Comparison of ENCODE assay signal across 9 cellular contexts in the genomic region with DNA sequence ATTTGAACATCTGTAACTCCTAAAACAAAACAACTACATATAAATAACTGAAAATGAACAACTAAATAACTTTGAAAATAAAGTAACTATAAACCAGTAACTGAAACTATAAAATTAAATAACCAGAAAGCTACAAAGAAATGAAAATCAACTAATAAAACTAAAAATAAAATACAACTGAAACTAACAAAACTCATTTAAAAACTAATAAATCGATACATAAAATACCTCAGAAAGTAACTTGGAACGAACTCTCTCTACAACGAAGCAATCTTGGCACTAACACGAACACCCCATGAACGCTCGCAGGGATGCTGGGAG. TPM values are rescaled to one million over a fixed set of nuclear protein-coding genes. Genes with fewer than 3 reads are reported as not detected.
DNase-seq lines count a peak whose midpoint lies in the region; ATAC-seq and TF ChIP-seq lines count a peak whose summit lies in the region.
"Had no signal": no experiment of that assay in that cellular context is flagged by ENCODE, and none has a peak within 500 bp of the region (broad histone marks: within the 10 kb centered on the region; RNA-seq: fewer than 3 reads in every experiment).

No MANE protein-coding gene starts in this region.

- ATAC-seq in GM23338, result no peak
- no peak for ATAC-seq in HG03139 (IDR thresholded peaks at IDR 0.05; ENCODE audit: unreplicated experiment)

- intact Hi-C loops in activated T-helper 1 cell treated with anti-CD3 and anti-CD28 coated beads, Interleukin-12 subunit alpha, Interleukin-12 subunit beta, Interleukin-2, Interleukin-4 antibody, amounts not matched to agents 30 ng/mL and 10 ng/mL and 1 ng/mL, durations not matched to agents 14 hours and 24 hours and 36 hours (cut with micrococcal nuclease), result loop anchor here (2.0 to 10.0 kb wide), 2 partner anchors 16 to 214 kb away; a partner anchor contains a TSS

- no peaks in the 10 kb centered on the region for H3F3A ChIP-seq in GM23338 (replicated peaks; ENCODE audit: low read depth)
- H3F3A ChIP-seq in smooth muscle cell (ENCODE audit: low read depth), result no peaks in the 10 kb centered on the region

- peak overlapping the region; percentile 74 for H3K4me3 Mint-ChIP-seq in GM23338
- peak overlapping the region; percentile 79 for H3K4me3 Mint-ChIP-seq in activated T-helper 1 cell treated with anti-CD3 and anti-CD28 coated beads, Interleukin-12 subunit alpha, Interleukin-12 subunit beta, Interleukin-2, Interleukin-4 antibody, amounts not matched to agents 30 ng/mL and 10 ng/mL and 1 ng/mL, durations not matched to agents 14 hours and 24 hours and 36 hours

- no peaks in the 10 kb centered on the region for H4K20me1 ChIP-seq in GM23338 (replicated peaks; ENCODE audit: insufficient read depth)
- no peaks in the 10 kb centered on the region for H4K20me1 ChIP-seq in smooth muscle cell (ENCODE audit: low read depth)

- H2AFZ ChIP-seq in GM23338 (peak overlapping the region; percentile 97), smooth muscle cell (ENCODE audit: low read depth) (peak overlapping the region; percentile 76)

- no peaks in the 10 kb centered on the region; the same call in 2 of the 3 replicates for H3K9me3 Mint-ChIP-seq in GM23338
- H3K9me3 Mint-ChIP-seq in activated T-helper 1 cell treated with anti-CD3 and anti-CD28 coated beads, Interleukin-12 subunit alpha, Interleukin-12 subunit beta, Interleukin-2, Interleukin-4 antibody, amounts not matched to agents 30 ng/mL and 10 ng/mL and 1 ng/mL, durations not matched to agents 14 hours and 24 hours and 36 hours, result no peaks in the 10 kb centered on the region

- H3K9me2 ChIP-seq in GM23338 (ENCODE audit: insufficient read depth), result no peaks in the 10 kb centered on the region

- H3K27me3 ChIP-seq in GM23338 (ENCODE audit: insufficient read depth), result peaks cover 35% of the 10 kb centered on the region
- peaks cover 33% of the 10 kb centered on the region for H3K27me3 ChIP-seq in iPS-18a (ENCODE audit: control insufficient read depth, insufficient read depth, low read length)
- peaks cover 58% of the 10 kb centered on the region for H3K27me3 ChIP-seq in smooth muscle cell (ENCODE audit: low read depth)

- no peaks in the 10 kb centered on the region for H3K79me2 ChIP-seq in GM23338 (replicated peaks; ENCODE audit: insufficient read depth)
- H3K79me2 ChIP-seq in smooth muscle cell (ENCODE audit: low read depth), result no peaks in the 10 kb centered on the region

- peak overlapping the region; percentile 94 for H3K4me2 ChIP-seq in GM23338
- peak overlapping the region; percentile 96 for H3K4me2 ChIP-seq in smooth muscle cell

- H3K27me3 Mint-ChIP-seq in GM23338 (ENCODE audit: insufficient read depth, low read depth, poor library complexity), result peaks cover 24% of the 10 kb centered on the region
- H3K27me3 Mint-ChIP-seq in activated T-helper 1 cell treated with anti-CD3 and anti-CD28 coated beads, Interleukin-12 subunit alpha, Interleukin-12 subunit beta, Interleukin-2, Interleukin-4 antibody, amounts not matched to agents 30 ng/mL and 10 ng/mL and 1 ng/mL, durations not matched to agents 14 hours and 24 hours and 36 hours (ENCODE audit: insufficient read depth), result peaks cover 36% of the 10 kb centered on the region

- H3K4me3 ChIP-seq in GM23338 (peak overlapping the region; percentile 82), iPS-18a (ENCODE audit: low read length) (peak overlapping the region; percentile 73), smooth muscle cell (peak overlapping the region; percentile 61)

- peaks cover 8% of the 10 kb centered on the region; the same call in 1 of the 3 replicates for H3K4me1 Mint-ChIP-seq in GM23338
- H3K4me1 Mint-ChIP-seq in activated T-helper 1 cell treated with anti-CD3 and anti-CD28 coated beads, Interleukin-12 subunit alpha, Interleukin-12 subunit beta, Interleukin-2, Interleukin-4 antibody, amounts not matched to agents 30 ng/mL and 10 ng/mL and 1 ng/mL, durations not matched to agents 14 hours and 24 hours and 36 hours (ENCODE audit: low read depth), result peaks cover 17% of the 10 kb centered on the region

- no peak for TF ChIP-seq CTCF in GM23338 (conservative IDR thresholded peaks at IDR 0.05; ENCODE audit: low read depth in 2 of 2)
- no peak for TF ChIP-seq CTCF in smooth muscle cell (IDR thresholded peaks at IDR 0.05; ENCODE audit: borderline replicate concordance, insufficient read depth, poor library complexity, severe bottlenecking)

- H3K9me3 ChIP-seq in iPS-18a (ENCODE audit: control insufficient read depth, low read depth, low read length) (no peaks in the 10 kb centered on the region), smooth muscle cell (replicated peaks; ENCODE audit: low read depth) (no peaks in the 10 kb centered on the region)

- H3K27ac ChIP-seq in GM23338 (ENCODE audit: low read depth) (no peak overlapping the region), iPS-18a (ENCODE audit: low read length) (no peak overlapping the region), smooth muscle cell (ENCODE audit: low read depth) (no peak overlapping the region)

- H3K9ac ChIP-seq in iPS-18a (ENCODE audit: low read length) (no peak overlapping the region), smooth muscle cell (ENCODE audit: low read depth) (no peak overlapping the region)

- 14% methylated on average over 6 of the region's 6 CpGs for WGBS in smooth muscle cell (ENCODE audit: low lambda C conversion rate)

- H3K27ac Mint-ChIP-seq in GM23338, result no peak overlapping the region
- no peak overlapping the region for H3K27ac Mint-ChIP-seq in activated T-helper 1 cell treated with anti-CD3 and anti-CD28 coated beads, Interleukin-12 subunit alpha, Interleukin-12 subunit beta, Interleukin-2, Interleukin-4 antibody, amounts not matched to agents 30 ng/mL and 10 ng/mL and 1 ng/mL, durations not matched to agents 14 hours and 24 hours and 36 hours

- H3K36me3 ChIP-seq in GM23338 (ENCODE audit: insufficient read depth) (no peaks in the 10 kb centered on the region), iPS-18a (ENCODE audit: control insufficient read depth, low read depth, low read length) (no peaks in the 10 kb centered on the region), smooth muscle cell (ENCODE audit: low read depth) (no peaks in the 10 kb centered on the region)

- DNase-seq in GM23338 (ENCODE audit: low spot score) (no peak), smooth muscle cell (lab: John Stamatoyannopoulos, UW; ENCODE audit: unreplicated experiment) (no peak), hippocampal formation (lab: John Stamatoyannopoulos, UW) (no peak), activated gamma-delta T cell treated with Interleukin-2 at 50 U/mL for 16 hours (no peak), anterior cingulate cortex (lab: John Stamatoyannopoulos, UW) (no peak)
- DNase-seq in activated T-helper 1 cell treated with anti-CD3 and anti-CD28 coated beads, Interleukin-12 subunit alpha, Interleukin-12 subunit beta, Interleukin-2, Interleukin-4 antibody, amounts not matched to agents 30 ng/mL and 10 ng/mL and 1 ng/mL, durations not matched to agents 14 hours and 24 hours and 36 hours (ENCODE audit: low spot score), result no peak
- DNase-seq: NCI-H1092 had no signal

- H3K4me1 ChIP-seq in GM23338 (ENCODE audit: insufficient read depth), result no peaks in the 10 kb centered on the region; the same call in 1 of the 2 replicates
- H3K4me1 ChIP-seq in iPS-18a (ENCODE audit: control insufficient read depth, low read depth, low read length), result peaks cover 6% of the 10 kb centered on the region
- H3K4me1 ChIP-seq in smooth muscle cell (ENCODE audit: low read depth), result peaks cover 4% of the 10 kb centered on the region

- H3K36me3 Mint-ChIP-seq in GM23338 (ENCODE audit: low read depth), result no peaks in the 10 kb centered on the region
- H3K36me3 Mint-ChIP-seq in activated T-helper 1 cell treated with anti-CD3 and anti-CD28 coated beads, Interleukin-12 subunit alpha, Interleukin-12 subunit beta, Interleukin-2, Interleukin-4 antibody, amounts not matched to agents 30 ng/mL and 10 ng/mL and 1 ng/mL, durations not matched to agents 14 hours and 24 hours and 36 hours (ENCODE audit: low read depth), result no peaks in the 10 kb centered on the region

TF ChIP-seq in GM23338, 12 proteins besides CTCF, POLR2A, EP300 and RAD21:
- peak; percentile 10 for TF ChIP-seq EZH2 (IDR thresholded peaks at IDR 0.05; ENCODE audit: low read depth, unreplicated experiment)
- TF ChIP-seq, protein P1, sequence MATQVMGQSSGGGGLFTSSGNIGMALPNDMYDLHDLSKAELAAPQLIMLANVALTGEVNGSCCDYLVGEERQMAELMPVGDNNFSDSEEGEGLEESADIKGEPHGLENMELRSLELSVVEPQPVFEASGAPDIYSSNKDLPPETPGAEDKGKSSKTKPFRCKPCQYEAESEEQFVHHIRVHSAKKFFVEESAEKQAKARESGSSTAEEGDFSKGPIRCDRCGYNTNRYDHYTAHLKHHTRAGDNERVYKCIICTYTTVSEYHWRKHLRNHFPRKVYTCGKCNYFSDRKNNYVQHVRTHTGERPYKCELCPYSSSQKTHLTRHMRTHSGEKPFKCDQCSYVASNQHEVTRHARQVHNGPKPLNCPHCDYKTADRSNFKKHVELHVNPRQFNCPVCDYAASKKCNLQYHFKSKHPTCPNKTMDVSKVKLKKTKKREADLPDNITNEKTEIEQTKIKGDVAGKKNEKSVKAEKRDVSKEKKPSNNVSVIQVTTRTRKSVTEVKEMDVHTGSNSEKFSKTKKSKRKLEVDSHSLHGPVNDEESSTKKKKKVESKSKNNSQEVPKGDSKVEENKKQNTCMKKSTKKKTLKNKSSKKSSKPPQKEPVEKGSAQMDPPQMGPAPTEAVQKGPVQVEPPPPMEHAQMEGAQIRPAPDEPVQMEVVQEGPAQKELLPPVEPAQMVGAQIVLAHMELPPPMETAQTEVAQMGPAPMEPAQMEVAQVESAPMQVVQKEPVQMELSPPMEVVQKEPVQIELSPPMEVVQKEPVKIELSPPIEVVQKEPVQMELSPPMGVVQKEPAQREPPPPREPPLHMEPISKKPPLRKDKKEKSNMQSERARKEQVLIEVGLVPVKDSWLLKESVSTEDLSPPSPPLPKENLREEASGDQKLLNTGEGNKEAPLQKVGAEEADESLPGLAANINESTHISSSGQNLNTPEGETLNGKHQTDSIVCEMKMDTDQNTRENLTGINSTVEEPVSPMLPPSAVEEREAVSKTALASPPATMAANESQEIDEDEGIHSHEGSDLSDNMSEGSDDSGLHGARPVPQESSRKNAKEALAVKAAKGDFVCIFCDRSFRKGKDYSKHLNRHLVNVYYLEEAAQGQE (IDR thresholded peaks at IDR 0.05; ENCODE audit: unreplicated experiment), result no peak

RNA-seq across cellular contexts. Expression of a gene that starts 15.9 kb away (rescaled TPM):
- 0.16 and 0.28 TPM in 2 replicates for total RNA-seq in GM23338 (2014; rRNA removed; shearing (Covaris generic))
- polyA plus RNA-seq in GM23338 (2016; fragmentation: Nextera tagmentation; extraction: Ambion mirVana), result 0.10 and 0.43 TPM in 2 replicates
- 3.1 and 4.4 TPM in 2 replicates for total RNA-seq in activated T-helper 1 cell treated with anti-CD3 and anti-CD28 coated beads, Interleukin-12 subunit alpha, Interleukin-12 subunit beta, Interleukin-2, Interleukin-4 antibody, amounts not matched to agents 30 ng/mL and 10 ng/mL and 1 ng/mL, durations not matched to agents 14 hours and 24 hours and 36 hours
- total RNA-seq in smooth muscle cell, result 1.3 and 2.7 TPM in 2 replicates
- 0.09 and 0.80 TPM in 2 replicates for polyA plus RNA-seq in smooth muscle cell
